In the genomic region with DNA sequence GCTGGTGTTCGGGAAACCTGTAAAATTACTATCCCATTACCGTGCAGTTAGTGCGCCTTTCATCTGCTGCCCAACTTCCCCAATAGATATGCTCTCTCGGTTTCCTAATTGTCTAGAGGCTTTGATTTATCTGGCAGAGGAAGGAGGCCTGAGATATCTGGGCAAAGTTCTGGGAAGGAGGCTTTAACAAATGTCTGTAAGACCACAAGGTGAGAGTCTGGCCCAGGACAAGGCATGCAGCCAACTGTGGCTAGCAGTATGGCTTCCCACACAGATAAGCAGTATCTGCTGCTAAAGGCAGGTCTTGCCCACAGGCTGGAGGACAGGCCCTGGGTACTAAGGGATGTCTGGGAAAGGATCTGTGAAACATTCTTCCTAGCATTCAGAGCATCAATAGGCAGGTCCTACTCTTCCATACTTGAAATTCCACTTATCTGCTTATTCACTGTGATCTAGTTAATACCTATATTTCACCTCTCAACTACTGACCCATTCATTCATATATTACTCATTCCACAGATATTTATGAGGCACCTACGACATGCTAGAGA, we compare ENCODE assay signal across 1 cellular context.
A peak's percentile ranks its signal among the peaks of the same experiment; 100 is the strongest.
TF ChIP-seq lines count a peak whose summit lies in the region.

No MANE protein-coding gene starts in this region.

TF ChIP-seq in K562, 482 proteins besides CTCF, POLR2A, EP300 and RAD21 (continued from another document and continues in another):
- TF ChIP-seq BRCA1 (IDR thresholded peaks at IDR 0.05) (no peak), BRCA1 (CRISPR knock-in tag; IDR thresholded peaks at IDR 0.05) (no peak), DPF2 (IDR thresholded peaks at IDR 0.05) (0 out of 2 replicates have a peak, but pooled peaks have one; percentile 13), TBP (optimal IDR thresholded peaks at IDR 0.05; ENCODE audit: low read depth, low read length) (no peak), KAT2B (IDR thresholded peaks at IDR 0.05; ENCODE audit: low read depth, low read length) (no peak), TSC22D4 (tag; IDR thresholded peaks at IDR 0.05) (no peak), FOXP1 (CRISPR knock-in tag; IDR thresholded peaks at IDR 0.05) (no peak), GATA2 (CRISPR knock-in tag; IDR thresholded peaks at IDR 0.05) (peak; percentile 33; the same call in 1 of the 2 replicates), SIX5 (IDR thresholded peaks at IDR 0.05; ENCODE audit: borderline replicate concordance in 1 of 2, insufficient read depth in 1 of 2, low read depth in 1 of 2, low read length in 2 of 2) (no peak), EGR1 (conservative IDR thresholded peaks at IDR 0.05) (no peak), HDAC2 (IDR thresholded peaks at IDR 0.05) (peak; percentile 69; the same call in 1 of the 2 replicates), NELFE (IDR thresholded peaks at IDR 0.05; ENCODE audit: insufficient read depth, insufficient read length) (no peak), SMAD2 (IDR thresholded peaks at IDR 0.05; ENCODE audit: low read depth, low read length) (no peak), STAT5A (IDR thresholded peaks at IDR 0.05; ENCODE audit: borderline replicate concordance, low read length) (peak; percentile 43), ZC3H11A (IDR thresholded peaks at IDR 0.05; ENCODE audit: low read depth, low read length) (no peak), TARDBP (IDR thresholded peaks at IDR 0.05) (no peak), XRCC5 (IDR thresholded peaks at IDR 0.05; ENCODE audit: low read depth, low read length) (no peak), TCF7 (IDR thresholded peaks at IDR 0.05; ENCODE audit: borderline replicate concordance) (no peak), NFE2L1 (tag; IDR thresholded peaks at IDR 0.05; ENCODE audit: borderline replicate concordance, low read depth) (no peak), ZNF830 (CRISPR knock-in tag; IDR thresholded peaks at IDR 0.05) (no peak), MED1 (CRISPR knock-in tag; IDR thresholded peaks at IDR 0.05; ENCODE audit: borderline replicate concordance) (no peak), HSF4 (CRISPR knock-in tag; IDR thresholded peaks at IDR 0.05; ENCODE audit: borderline replicate concordance) (no peak), PRPF4 (IDR thresholded peaks at IDR 0.05; ENCODE audit: insufficient read depth, low read depth, low read length, poor library complexity, severe bottlenecking) (no peak), ZNF717 (CRISPR knock-in tag; IDR thresholded peaks at IDR 0.05) (no peak)
- TF ChIP-seq, protein P1, sequence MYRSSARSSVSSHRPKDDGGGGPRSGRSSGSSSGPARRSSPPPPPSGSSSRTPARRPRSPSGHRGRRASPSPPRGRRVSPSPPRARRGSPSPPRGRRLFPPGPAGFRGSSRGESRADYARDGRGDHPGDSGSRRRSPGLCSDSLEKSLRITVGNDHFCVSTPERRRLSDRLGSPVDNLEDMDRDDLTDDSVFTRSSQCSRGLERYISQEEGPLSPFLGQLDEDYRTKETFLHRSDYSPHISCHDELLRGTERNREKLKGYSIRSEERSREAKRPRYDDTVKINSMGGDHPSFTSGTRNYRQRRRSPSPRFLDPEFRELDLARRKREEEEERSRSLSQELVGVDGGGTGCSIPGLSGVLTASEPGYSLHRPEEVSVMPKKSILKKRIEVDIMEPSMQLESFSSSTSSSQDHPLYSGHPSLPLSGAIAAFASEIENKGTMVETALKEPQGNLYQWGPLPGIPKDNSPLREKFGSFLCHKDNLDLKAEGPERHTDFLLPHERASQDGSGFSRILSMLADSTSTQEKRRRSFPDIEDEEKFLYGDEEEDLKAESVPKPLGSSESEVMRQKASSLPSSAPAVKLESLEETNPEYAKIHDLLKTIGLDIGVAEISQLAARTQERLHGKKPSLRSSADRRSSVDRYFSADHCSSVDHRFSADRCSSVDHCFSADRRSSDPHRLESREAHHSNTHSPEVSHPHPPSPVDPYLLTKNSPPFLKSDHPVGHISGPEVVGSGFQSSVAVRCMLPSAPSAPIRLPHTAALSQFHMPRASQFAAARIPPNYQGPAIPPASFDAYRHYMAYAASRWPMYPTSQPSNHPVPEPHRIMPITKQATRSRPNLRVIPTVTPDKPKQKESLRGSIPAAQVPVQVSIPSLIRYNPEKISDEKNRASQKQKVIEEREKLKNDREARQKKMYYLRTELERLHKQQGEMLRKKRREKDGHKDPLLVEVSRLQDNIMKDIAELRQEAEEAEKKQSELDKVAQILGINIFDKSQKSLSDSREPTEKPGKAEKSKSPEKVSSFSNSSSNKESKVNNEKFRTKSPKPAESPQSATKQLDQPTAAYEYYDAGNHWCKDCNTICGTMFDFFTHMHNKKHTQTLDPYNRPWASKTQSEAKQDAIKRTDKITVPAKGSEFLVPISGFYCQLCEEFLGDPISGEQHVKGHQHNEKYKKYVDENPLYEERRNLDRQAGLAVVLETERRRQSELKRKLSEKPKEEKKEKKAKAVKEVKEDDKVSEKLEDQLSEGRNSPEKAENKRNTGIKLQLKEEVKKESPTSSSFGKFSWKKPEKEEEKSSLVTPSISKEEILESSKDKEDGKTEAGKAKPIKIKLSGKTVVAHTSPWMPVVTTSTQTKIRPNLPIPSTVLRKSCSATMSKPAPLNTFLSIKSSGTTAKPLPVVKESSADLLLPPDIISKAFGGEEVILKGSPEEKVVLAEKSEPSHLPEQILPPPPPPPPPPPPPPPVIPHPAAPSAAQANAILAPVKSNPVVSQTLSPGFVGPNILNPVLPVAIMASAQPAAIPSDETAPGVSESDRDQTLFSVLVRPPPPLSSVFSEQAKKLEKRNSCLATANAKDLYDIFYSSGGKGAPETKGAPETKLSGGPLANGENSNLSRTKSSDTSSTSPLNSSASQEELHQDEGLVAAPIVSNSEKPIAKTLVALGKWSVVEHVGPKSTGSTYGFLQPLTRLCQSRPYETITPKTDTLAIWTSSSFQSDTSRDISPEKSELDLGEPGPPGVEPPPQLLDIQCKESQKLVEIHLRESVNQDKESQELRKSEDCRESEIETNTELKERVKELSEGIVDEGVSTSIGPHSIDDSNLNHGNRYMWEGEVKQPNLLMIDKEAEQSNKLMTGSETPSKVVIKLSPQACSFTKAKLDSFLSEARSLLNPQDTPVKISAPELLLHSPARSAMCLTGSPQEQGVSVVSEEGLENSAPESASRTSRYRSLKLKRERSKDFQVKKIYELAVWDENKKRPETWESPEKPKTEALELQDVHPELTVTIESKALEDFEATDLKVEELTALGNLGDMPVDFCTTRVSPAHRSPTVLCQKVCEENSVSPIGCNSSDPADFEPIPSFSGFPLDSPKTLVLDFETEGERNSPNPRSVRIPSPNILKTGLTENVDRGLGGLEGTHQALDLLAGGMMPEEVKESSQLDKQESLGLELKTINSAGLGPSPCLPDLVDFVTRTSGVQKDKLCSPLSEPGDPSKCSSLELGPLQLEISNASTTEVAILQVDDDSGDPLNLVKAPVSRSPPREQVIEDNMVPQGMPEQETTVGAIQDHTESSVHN (IDR thresholded peaks at IDR 0.05; ENCODE audit: borderline replicate concordance in 1 of 2, low read depth in 1 of 2) = no peak
- TF ChIP-seq, protein P2, sequence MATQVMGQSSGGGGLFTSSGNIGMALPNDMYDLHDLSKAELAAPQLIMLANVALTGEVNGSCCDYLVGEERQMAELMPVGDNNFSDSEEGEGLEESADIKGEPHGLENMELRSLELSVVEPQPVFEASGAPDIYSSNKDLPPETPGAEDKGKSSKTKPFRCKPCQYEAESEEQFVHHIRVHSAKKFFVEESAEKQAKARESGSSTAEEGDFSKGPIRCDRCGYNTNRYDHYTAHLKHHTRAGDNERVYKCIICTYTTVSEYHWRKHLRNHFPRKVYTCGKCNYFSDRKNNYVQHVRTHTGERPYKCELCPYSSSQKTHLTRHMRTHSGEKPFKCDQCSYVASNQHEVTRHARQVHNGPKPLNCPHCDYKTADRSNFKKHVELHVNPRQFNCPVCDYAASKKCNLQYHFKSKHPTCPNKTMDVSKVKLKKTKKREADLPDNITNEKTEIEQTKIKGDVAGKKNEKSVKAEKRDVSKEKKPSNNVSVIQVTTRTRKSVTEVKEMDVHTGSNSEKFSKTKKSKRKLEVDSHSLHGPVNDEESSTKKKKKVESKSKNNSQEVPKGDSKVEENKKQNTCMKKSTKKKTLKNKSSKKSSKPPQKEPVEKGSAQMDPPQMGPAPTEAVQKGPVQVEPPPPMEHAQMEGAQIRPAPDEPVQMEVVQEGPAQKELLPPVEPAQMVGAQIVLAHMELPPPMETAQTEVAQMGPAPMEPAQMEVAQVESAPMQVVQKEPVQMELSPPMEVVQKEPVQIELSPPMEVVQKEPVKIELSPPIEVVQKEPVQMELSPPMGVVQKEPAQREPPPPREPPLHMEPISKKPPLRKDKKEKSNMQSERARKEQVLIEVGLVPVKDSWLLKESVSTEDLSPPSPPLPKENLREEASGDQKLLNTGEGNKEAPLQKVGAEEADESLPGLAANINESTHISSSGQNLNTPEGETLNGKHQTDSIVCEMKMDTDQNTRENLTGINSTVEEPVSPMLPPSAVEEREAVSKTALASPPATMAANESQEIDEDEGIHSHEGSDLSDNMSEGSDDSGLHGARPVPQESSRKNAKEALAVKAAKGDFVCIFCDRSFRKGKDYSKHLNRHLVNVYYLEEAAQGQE (CRISPR knock-in tag; IDR thresholded peaks at IDR 0.05; ENCODE audit: low read depth) = no peak
- TF ChIP-seq, protein P3, sequence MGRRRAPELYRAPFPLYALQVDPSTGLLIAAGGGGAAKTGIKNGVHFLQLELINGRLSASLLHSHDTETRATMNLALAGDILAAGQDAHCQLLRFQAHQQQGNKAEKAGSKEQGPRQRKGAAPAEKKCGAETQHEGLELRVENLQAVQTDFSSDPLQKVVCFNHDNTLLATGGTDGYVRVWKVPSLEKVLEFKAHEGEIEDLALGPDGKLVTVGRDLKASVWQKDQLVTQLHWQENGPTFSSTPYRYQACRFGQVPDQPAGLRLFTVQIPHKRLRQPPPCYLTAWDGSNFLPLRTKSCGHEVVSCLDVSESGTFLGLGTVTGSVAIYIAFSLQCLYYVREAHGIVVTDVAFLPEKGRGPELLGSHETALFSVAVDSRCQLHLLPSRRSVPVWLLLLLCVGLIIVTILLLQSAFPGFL (CRISPR knock-in tag; IDR thresholded peaks at IDR 0.05) = no peak
- TF ChIP-seq, protein P4, sequence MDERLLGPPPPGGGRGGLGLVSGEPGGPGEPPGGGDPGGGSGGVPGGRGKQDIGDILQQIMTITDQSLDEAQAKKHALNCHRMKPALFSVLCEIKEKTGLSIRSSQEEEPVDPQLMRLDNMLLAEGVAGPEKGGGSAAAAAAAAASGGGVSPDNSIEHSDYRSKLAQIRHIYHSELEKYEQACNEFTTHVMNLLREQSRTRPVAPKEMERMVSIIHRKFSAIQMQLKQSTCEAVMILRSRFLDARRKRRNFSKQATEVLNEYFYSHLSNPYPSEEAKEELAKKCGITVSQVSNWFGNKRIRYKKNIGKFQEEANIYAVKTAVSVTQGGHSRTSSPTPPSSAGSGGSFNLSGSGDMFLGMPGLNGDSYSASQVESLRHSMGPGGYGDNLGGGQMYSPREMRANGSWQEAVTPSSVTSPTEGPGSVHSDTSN (CRISPR knock-in tag; IDR thresholded peaks at IDR 0.05; ENCODE audit: low read depth) = no peak
- TF ChIP-seq, protein P4 (tag; conservative IDR thresholded peaks at IDR 0.05; ENCODE audit: low read depth) = no peak
- TF ChIP-seq, protein P5, sequence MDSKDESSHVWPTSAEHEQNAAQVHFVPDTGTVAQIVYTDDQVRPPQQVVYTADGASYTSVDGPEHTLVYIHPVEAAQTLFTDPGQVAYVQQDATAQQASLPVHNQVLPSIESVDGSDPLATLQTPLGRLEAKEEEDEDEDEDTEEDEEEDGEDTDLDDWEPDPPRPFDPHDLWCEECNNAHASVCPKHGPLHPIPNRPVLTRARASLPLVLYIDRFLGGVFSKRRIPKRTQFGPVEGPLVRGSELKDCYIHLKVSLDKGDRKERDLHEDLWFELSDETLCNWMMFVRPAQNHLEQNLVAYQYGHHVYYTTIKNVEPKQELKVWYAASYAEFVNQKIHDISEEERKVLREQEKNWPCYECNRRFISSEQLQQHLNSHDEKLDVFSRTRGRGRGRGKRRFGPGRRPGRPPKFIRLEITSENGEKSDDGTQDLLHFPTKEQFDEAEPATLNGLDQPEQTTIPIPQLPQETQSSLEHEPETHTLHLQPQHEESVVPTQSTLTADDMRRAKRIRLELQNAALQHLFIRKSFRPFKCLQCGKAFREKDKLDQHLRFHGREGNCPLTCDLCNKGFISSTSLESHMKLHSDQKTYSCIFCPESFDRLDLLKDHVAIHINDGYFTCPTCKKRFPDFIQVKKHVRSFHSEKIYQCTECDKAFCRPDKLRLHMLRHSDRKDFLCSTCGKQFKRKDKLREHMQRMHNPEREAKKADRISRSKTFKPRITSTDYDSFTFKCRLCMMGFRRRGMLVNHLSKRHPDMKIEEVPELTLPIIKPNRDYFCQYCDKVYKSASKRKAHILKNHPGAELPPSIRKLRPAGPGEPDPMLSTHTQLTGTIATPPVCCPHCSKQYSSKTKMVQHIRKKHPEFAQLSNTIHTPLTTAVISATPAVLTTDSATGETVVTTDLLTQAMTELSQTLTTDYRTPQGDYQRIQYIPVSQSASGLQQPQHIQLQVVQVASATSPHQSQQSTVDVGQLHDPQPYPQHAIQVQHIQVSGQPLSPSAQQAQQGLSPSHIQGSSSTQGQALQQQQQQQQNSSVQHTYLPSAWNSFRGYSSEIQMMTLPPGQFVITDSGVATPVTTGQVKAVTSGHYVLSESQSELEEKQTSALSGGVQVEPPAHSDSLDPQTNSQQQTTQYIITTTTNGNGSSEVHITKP (IDR thresholded peaks at IDR 0.05; ENCODE audit: partially characterized antibody) = no peak
- TF ChIP-seq, protein P6, sequence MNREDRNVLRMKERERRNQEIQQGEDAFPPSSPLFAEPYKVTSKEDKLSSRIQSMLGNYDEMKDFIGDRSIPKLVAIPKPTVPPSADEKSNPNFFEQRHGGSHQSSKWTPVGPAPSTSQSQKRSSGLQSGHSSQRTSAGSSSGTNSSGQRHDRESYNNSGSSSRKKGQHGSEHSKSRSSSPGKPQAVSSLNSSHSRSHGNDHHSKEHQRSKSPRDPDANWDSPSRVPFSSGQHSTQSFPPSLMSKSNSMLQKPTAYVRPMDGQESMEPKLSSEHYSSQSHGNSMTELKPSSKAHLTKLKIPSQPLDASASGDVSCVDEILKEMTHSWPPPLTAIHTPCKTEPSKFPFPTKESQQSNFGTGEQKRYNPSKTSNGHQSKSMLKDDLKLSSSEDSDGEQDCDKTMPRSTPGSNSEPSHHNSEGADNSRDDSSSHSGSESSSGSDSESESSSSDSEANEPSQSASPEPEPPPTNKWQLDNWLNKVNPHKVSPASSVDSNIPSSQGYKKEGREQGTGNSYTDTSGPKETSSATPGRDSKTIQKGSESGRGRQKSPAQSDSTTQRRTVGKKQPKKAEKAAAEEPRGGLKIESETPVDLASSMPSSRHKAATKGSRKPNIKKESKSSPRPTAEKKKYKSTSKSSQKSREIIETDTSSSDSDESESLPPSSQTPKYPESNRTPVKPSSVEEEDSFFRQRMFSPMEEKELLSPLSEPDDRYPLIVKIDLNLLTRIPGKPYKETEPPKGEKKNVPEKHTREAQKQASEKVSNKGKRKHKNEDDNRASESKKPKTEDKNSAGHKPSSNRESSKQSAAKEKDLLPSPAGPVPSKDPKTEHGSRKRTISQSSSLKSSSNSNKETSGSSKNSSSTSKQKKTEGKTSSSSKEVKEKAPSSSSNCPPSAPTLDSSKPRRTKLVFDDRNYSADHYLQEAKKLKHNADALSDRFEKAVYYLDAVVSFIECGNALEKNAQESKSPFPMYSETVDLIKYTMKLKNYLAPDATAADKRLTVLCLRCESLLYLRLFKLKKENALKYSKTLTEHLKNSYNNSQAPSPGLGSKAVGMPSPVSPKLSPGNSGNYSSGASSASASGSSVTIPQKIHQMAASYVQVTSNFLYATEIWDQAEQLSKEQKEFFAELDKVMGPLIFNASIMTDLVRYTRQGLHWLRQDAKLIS (CRISPR knock-in tag; IDR thresholded peaks at IDR 0.05) = no peak
